9 cellular contexts compared by ENCODE assay signal in genomic region chr1:181936269-181936668, GRCh38.
A peak's percentile ranks its signal among the peaks of the same experiment; 100 is the strongest.
DNase-seq lines count a peak whose midpoint lies in the region; ATAC-seq lines count a peak whose summit lies in the region.
"Had no signal": no experiment of that assay in that cellular context is flagged by ENCODE, and none has a peak within 500 bp of the region (broad histone marks: within the 10 kb centered on the region; RNA-seq: fewer than 3 reads in every experiment).

No MANE protein-coding gene starts in this region.

- ATAC-seq in HG02588 (IDR thresholded peaks at IDR 0.05; ENCODE audit: unreplicated experiment) (peak; percentile 30), HG03439 (IDR thresholded peaks at IDR 0.05; ENCODE audit: unreplicated experiment) (peak; percentile 29), HG03457 (IDR thresholded peaks at IDR 0.05; ENCODE audit: unreplicated experiment) (no peak)

- DNase-seq in stimulated activated CD4-positive, alpha-beta T cell treated with anti-CD3 and anti-CD28 coated beads, Interleukin-15, amount 100 ng/mL, for 24 hours = peak; percentile 33
- DNase-seq in stimulated activated CD4-positive, alpha-beta T cell treated with anti-CD3 and anti-CD28 coated beads, Interleukin-12 subunit alpha, Interleukin-12 subunit beta, amount 100 ng/mL, for 4 hours = no peak
- DNase-seq in NCI-H1436 (lab: John Stamatoyannopoulos, UW) (no peak), NOMO-1 treated with DMSO at 0.1 percent for 48 hours (lab: John Stamatoyannopoulos, UW; ENCODE audit: unreplicated experiment) (no peak), T-helper 9 cell (no peak)
- DNase-seq: activated gamma-delta T cell treated with Interleukin-2 at 50 U/mL for 16 hours had no signal
